In the genomic region with DNA sequence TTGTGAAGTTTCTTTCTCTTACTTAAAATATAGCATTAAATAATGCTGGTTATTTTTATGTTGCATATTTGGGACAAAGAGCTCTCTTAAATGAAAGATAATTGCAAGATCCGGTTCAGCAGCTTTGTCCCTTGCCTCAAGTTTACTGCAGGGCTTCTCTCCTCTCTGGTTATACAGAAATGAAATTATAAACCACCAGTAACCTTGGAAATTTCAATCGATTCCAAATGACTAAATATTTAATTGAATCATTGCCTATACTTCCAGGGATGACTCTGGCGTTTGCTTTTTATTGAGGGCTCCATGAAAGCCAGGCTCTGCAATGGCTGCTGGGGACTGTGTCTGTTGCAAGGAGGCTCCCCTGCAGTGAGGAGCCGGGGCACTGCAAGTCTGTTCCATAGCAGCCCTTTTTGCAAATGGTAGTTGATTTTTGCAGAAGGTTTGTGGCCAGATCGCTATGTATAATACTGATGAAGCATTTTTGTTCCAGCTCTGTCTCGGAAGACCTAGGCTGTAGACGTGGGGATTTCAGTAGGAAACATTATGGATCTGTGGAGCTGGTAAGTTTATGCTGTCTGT, we compare ENCODE assay signal across 13 cellular contexts.
A peak's percentile ranks its signal among the peaks of the same experiment; 100 is the strongest.
DNase-seq lines count a peak whose midpoint lies in the region; ATAC-seq and TF ChIP-seq lines count a peak whose summit lies in the region.
"Had no signal": no experiment of that assay in that cellular context is flagged by ENCODE, and none has a peak within 500 bp of the region (broad histone marks: within the 10 kb centered on the region; RNA-seq: fewer than 3 reads in every experiment).

A gene with protein sequence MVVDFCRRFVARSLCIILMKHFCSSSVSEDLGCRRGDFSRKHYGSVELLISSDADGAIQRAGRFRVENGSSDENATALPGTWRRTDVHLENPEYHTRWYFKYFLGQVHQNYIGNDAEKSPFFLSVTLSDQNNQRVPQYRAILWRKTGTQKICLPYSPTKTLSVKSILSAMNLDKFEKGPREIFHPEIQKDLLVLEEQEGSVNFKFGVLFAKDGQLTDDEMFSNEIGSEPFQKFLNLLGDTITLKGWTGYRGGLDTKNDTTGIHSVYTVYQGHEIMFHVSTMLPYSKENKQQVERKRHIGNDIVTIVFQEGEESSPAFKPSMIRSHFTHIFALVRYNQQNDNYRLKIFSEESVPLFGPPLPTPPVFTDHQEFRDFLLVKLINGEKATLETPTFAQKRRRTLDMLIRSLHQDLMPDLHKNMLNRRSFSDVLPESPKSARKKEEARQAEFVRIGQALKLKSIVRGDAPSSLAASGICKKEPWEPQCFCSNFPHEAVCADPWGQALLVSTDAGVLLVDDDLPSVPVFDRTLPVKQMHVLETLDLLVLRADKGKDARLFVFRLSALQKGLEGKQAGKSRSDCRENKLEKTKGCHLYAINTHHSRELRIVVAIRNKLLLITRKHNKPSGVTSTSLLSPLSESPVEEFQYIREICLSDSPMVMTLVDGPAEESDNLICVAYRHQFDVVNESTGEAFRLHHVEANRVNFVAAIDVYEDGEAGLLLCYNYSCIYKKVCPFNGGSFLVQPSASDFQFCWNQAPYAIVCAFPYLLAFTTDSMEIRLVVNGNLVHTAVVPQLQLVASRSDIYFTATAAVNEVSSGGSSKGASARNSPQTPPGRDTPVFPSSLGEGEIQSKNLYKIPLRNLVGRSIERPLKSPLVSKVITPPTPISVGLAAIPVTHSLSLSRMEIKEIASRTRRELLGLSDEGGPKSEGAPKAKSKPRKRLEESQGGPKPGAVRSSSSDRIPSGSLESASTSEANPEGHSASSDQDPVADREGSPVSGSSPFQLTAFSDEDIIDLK (plus strand): TSS at position 313 of the 579 bp plus-strand sequence. CDS start 104 bp downstream, at position 417.

- peak; percentile 36 for DNase-seq in NCI-H1694 (lab: John Stamatoyannopoulos, UW)
- no peak for DNase-seq in coronary artery (ENCODE audit: low spot score)
- peak; percentile 47 for DNase-seq in midbrain (lab: John Stamatoyannopoulos, UW)
- no peak for DNase-seq in tibial artery
- no peak for DNase-seq in WERI-Rb-1
- no peak for DNase-seq in stimulated activated CD4-positive, alpha-beta T cell treated with anti-CD3 and anti-CD28 coated beads, Interleukin-15, amount 100 ng/mL, for 24 hours
- no peak for DNase-seq in NCI-H2196 treated with DMSO at 0.1 percent for 48 hours (lab: John Stamatoyannopoulos, UW; ENCODE audit: unreplicated experiment)
- DNase-seq: activated naive CD8-positive, alpha-beta T cell treated with anti-CD3 and anti-CD28 coated beads for 36 hours; NCI-H1930; pancreas had no signal

- H3K9me3 ChIP-seq in tibial artery, result no peaks in the 10 kb centered on the region
- no peaks in the 10 kb centered on the region for H3K9me3 ChIP-seq in WERI-Rb-1 (ENCODE audit: severe bottlenecking)
- H3K9me3 ChIP-seq: pancreas, SJSA1 had no signal

- no peak for ATAC-seq in GM19397 (IDR thresholded peaks at IDR 0.05; ENCODE audit: unreplicated experiment)
- ATAC-seq: GM12878 had no signal

- H3K27me3 ChIP-seq in tibial artery (no peaks in the 10 kb centered on the region), WERI-Rb-1 (ENCODE audit: insufficient read depth, low read depth, severe bottlenecking) (no peaks in the 10 kb centered on the region)
- H3K27me3 ChIP-seq: pancreas, SJSA1 had no signal

- H3K4me1 ChIP-seq in tibial artery, result peaks cover 0 to 67% (median 31%) of the 10 kb centered on the region in 4 donors
- H3K4me1 ChIP-seq: pancreas, SJSA1 had no signal

- H3K36me3 ChIP-seq in tibial artery (no peaks in the 10 kb centered on the region), WERI-Rb-1 (peaks cover 37% of the 10 kb centered on the region)
- H3K36me3 ChIP-seq: pancreas, SJSA1 had no signal

- TF ChIP-seq CTCF in coronary artery (IDR thresholded peaks at IDR 0.05) (no peak), tibial artery (IDR thresholded peaks at IDR 0.05) (no peak), WERI-Rb-1 (IDR thresholded peaks at IDR 0.05; ENCODE audit: low read depth, low read length) (no peak)

- H3K4me3 ChIP-seq in coronary artery (peak within 1 kb of the TSS; percentile 14), tibial artery (no peak within 1 kb of the TSS), WERI-Rb-1 (ENCODE audit: low read depth, low read length) (no peak within 1 kb of the TSS)
- H3K4me3 ChIP-seq: GM12878, pancreas, SJSA1 had no signal

- H3K27ac ChIP-seq in coronary artery, result peak within 1 kb of the TSS in 1 of 2 donors; percentile 33
- peak within 1 kb of the TSS; percentile 56 to 83 for H3K27ac ChIP-seq in tibial artery
- no peak within 1 kb of the TSS for H3K27ac ChIP-seq in WERI-Rb-1
- H3K27ac ChIP-seq: pancreas, SJSA1 had no signal

- intact Hi-C loops in tibial artery (cut with DNase I; ENCODE audit: low total_unique reads), result no loop called here

Comparison
In these comparisons a context has a peak if more than half of its experiments do, and no peak if none do; other contexts are left out.
1. DNase-seq: peak in NCI-H1694 (single experiment) and midbrain (single experiment); none in coronary artery (single experiment), tibial artery (0 of 2), WERI-Rb-1 (single experiment), stimulated activated CD4-positive, alpha-beta T cell treated with anti-CD3 and anti-CD28 coated beads, Interleukin-15, amount 100 ng/mL, for 24 hours (single experiment) and NCI-H2196 treated with DMSO at 0.1 percent for 48 hours (single experiment).